In the genomic region with DNA sequence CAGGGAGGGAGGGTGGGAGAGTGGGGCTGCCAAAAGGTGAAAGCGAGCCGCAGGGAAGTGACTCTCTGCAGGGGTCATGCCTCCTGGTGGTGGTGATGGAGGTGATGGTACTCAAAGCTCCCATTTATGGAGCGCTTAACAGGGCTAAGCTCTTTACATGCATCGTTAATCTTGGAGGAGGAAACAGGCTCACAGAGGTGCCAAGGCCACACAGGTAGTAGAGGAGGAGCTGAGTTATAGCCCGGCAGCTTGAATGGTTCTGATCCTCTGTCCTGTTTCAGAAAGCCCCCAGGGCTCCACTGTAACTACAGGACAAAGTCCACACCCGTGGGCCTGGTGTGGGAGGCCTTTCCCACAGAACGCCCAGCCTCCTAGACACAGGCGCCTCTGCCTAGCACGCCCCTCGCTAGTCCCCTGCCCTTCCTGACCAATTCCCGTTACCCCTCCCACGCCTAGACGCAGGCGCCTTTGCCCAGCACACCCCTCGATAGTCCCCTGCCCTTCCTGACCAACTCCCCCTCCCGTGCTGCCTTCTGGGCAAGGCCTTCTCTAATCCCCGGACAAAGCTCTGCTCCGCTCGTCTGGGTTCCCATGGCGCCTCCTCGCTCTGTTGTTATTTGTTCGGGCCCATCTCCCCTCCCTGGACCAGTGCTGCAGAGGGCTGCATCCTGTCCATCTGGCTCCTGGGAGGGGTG, we compare ENCODE assay signal across 11 cellular contexts. TPM values are rescaled to one million over a fixed set of nuclear protein-coding genes. Genes with fewer than 3 reads are reported as not detected.
DNase-seq lines count a peak whose midpoint lies in the region; ATAC-seq, FAIRE-seq and TF ChIP-seq lines count a peak whose summit lies in the region.
"Had no signal": no experiment of that assay in that cellular context is flagged by ENCODE, and none has a peak within 500 bp of the region (broad histone marks: within the 10 kb centered on the region; RNA-seq: fewer than 3 reads in every experiment).

No MANE protein-coding gene starts in this region.

- FAIRE-seq in HepG2 (lab: Jason Lieb, UNC) = peak; percentile 89

- no peak overlapping the region for H3K23ac ChIP-seq in IMR-90 (ENCODE audit: low read depth, low read length)

- no peak for DNase-seq in BJ (ENCODE audit: low read depth)
- DNase-seq in IMR-90 = no peak
- no peak for DNase-seq in activated naive CD8-positive, alpha-beta T cell treated with anti-CD3 and anti-CD28 coated beads for 36 hours
- DNase-seq in HepG2 (ENCODE audit: low spot score) = peak; percentile 73
- DNase-seq in lower leg skin (ENCODE audit: low spot score in 2 of 2) = no peak
- no peak for DNase-seq in activated effector memory CD4-positive, alpha-beta T cell treated with anti-CD3 and anti-CD28 coated beads, Interleukin-2, amount 50 U/mL, for 16 hours
- DNase-seq: cortex of kidney, SK-N-SH had no signal

- no peak overlapping the region for H3K18ac ChIP-seq in IMR-90 (ENCODE audit: low read depth, low read length)

- no peak overlapping the region for H4K91ac ChIP-seq in IMR-90 (ENCODE audit: insufficient read depth, low read depth, low read length)

- peak overlapping the region; percentile 50 for H3K4me3 Mint-ChIP-seq in activated naive CD8-positive, alpha-beta T cell treated with anti-CD3 and anti-CD28 coated beads for 36 hours

- POLR2A ChIA-PET in BJ (lab: Charles Lee) = no interaction called here
- POLR2A ChIA-PET in IMR-90 (lab: Charles Lee; ENCODE audit: unreplicated experiment) = no interaction called here
- POLR2A ChIA-PET in HepG2 (lab: Yijun Ruan, JAX) = interaction anchor here (0.5 to 2.2 kb wide), 13 partner anchors 8 to 279 kb away, joined by 3 to 30 read pairs (median 4); partner anchors contain the start of genes BLOC1S3, GEMIN7 and PPP1R37

- TF ChIP-seq EP300 in HepG2 (IDR thresholded peaks at IDR 0.05; ENCODE audit: low read depth in 2 of 2, low read length in 2 of 2) (0 out of 4 replicates have a peak, but pooled peaks of 1 of the 2 experiments have one; percentile 6), HepG2 (CRISPR knock-in tag; IDR thresholded peaks at IDR 0.05; ENCODE audit: borderline replicate concordance) (no peak)

- H3K9ac ChIP-seq in IMR-90 (ENCODE audit: low read depth, low read length) = no peak overlapping the region
- peak overlapping the region; percentile 58 for H3K9ac ChIP-seq in HepG2 (ENCODE audit: insufficient read depth, low read depth, low read length)
- H3K9ac ChIP-seq: SK-N-SH had no signal

- H3K27ac Mint-ChIP-seq in activated naive CD8-positive, alpha-beta T cell treated with anti-CD3 and anti-CD28 coated beads for 36 hours = no peak overlapping the region

- TF ChIP-seq POLR2A in IMR-90 (IDR thresholded peaks at IDR 0.05; ENCODE audit: low read depth, low read length) (no peak), HepG2 (IDR thresholded peaks at IDR 0.05; ENCODE audit: insufficient read depth in 1 of 2, low read depth in 2 of 2, low read length in 2 of 2) (no peak; a peak in 1 of 4 replicates), lower leg skin (IDR thresholded peaks at IDR 0.05) (no peak)

- H3K4me1 Mint-ChIP-seq in activated naive CD8-positive, alpha-beta T cell treated with anti-CD3 and anti-CD28 coated beads for 36 hours = peaks cover 57% of the 10 kb centered on the region

- no peak overlapping the region for H2BK5ac ChIP-seq in IMR-90 (ENCODE audit: low read depth, low read length, poor library complexity, severe bottlenecking)

- H3K27me3 Mint-ChIP-seq in activated naive CD8-positive, alpha-beta T cell treated with anti-CD3 and anti-CD28 coated beads for 36 hours = no peaks in the 10 kb centered on the region

- no peak overlapping the region for H2BK20ac ChIP-seq in IMR-90 (ENCODE audit: low read depth, low read length)

- no peaks in the 10 kb centered on the region for H3K9me3 Mint-ChIP-seq in activated naive CD8-positive, alpha-beta T cell treated with anti-CD3 and anti-CD28 coated beads for 36 hours

- TF ChIP-seq CTCF in BJ (IDR thresholded peaks at IDR 0.05; ENCODE audit: insufficient read depth, low read depth, low read length) (peak; percentile 26), IMR-90 (conservative IDR thresholded peaks at IDR 0.05; ENCODE audit: low read depth, low read length) (no peak), HepG2 (CRISPR knock-in tag; IDR thresholded peaks at IDR 0.05) (peak; percentile 46), lower leg skin (IDR thresholded peaks at IDR 0.05) (no peak)

- intact Hi-C loops in IMR-90 (cut with micrococcal nuclease) = no loop called here
- intact Hi-C loops in HepG2 (cut with micrococcal nuclease; ENCODE audit: unreplicated experiment) = loop anchor here (1.0 kb wide), 1 partner anchor 23 kb away; no protein-coding TSS in a partner anchor
- intact Hi-C loops in lower leg skin (cut with DNase I; ENCODE audit: low total_unique reads) = no loop called here

- H3K4me3 ChIP-seq in BJ (ENCODE audit: low read depth, low read length) = no peak overlapping the region; the same call in 1 of the 2 replicates
- no peak overlapping the region for H3K4me3 ChIP-seq in IMR-90 (ENCODE audit: insufficient read depth, low read depth, low read length)
- peak overlapping the region; percentile 51 to 65 (median 55); a peak in 5 of 6 replicates for H3K4me3 ChIP-seq in HepG2 (replicated peaks in 1 of 3; ENCODE audit: insufficient read depth in 1 of 3, low read depth in 2 of 3, low read length in 3 of 3)
- H3K4me3 ChIP-seq in lower leg skin (ENCODE audit: low read depth, poor library complexity, severe bottlenecking) = no peak overlapping the region
- H3K4me3 ChIP-seq: prostate gland had no signal

- peak overlapping the region in 1 of 2 experiments; percentile 26; a peak in 1 of 4 replicates for H4K8ac ChIP-seq in IMR-90 (ENCODE audit: low read depth in 2 of 2, low read length in 2 of 2)

- dilution Hi-C loops in IMR-90 (cut with HindIII; ENCODE audit: low sequenced_read_pairs, unreplicated experiment) = no loop called here

- H3K4me2 ChIP-seq in IMR-90 (ENCODE audit: low read depth, low read length) = no peak overlapping the region
- H3K4me2 ChIP-seq in HepG2 (ENCODE audit: low read depth, low read length) = peak overlapping the region; percentile 76
- H3K4me2 ChIP-seq: SK-N-SH had no signal

- no peak for ATAC-seq in IMR-90 (ENCODE audit: low read depth)
- ATAC-seq in HepG2 = peak; percentile 82
- ATAC-seq in GM19328 (IDR thresholded peaks at IDR 0.05; ENCODE audit: unreplicated experiment) = no peak
- ATAC-seq in HG03095 (IDR thresholded peaks at IDR 0.05; ENCODE audit: unreplicated experiment) = no peak

- H4K20me1 ChIP-seq in IMR-90 (ENCODE audit: insufficient read depth, low read length) (peaks cover 97% of the 10 kb centered on the region), HepG2 (ENCODE audit: insufficient read depth, low read length) (peaks cover 13% of the 10 kb centered on the region)

- H3K14ac ChIP-seq in IMR-90 (replicated peaks; ENCODE audit: low read depth, low read length) = no peak overlapping the region

- CTCF ChIA-PET in BJ (lab: Yijun Ruan, JAX) (interaction anchor here (1.7 to 2.0 kb wide), 2 partner anchors 22 to 27 kb away, joined by 4 to 15 read pairs; no protein-coding TSS in a partner anchor), IMR-90 (lab: Yijun Ruan, JAX) (no interaction called here), HepG2 (lab: Yijun Ruan, JAX; ENCODE audit: low intra/inter-chr PET ratio, low total read pairs) (interaction anchor here (1.1 kb wide), 1 partner anchor 22 kb away, joined by 3 read pairs; no protein-coding TSS in a partner anchor)

- H3K9me3 ChIP-seq in IMR-90 (ENCODE audit: control insufficient read depth, insufficient read depth, low read length) = no peaks in the 10 kb centered on the region
- no peaks in the 10 kb centered on the region for H3K9me3 ChIP-seq in HepG2 (ENCODE audit: low read length)
- H3K9me3 ChIP-seq: prostate gland, SK-N-SH had no signal

- peak overlapping the region; percentile 21; the same call in 1 of the 2 replicates for H2AK5ac ChIP-seq in IMR-90 (ENCODE audit: low read depth, low read length)

- no peak overlapping the region for H3K4ac ChIP-seq in IMR-90 (ENCODE audit: low read depth, low read length)

- BruUV-seq in IMR-90 (replicated peaks; lab: Mats Ljungman, UMichigan) (no TSS peak), HepG2 (replicated peaks; lab: Mats Ljungman, UMichigan) (no TSS peak)

- no peaks in the 10 kb centered on the region for H3K27me3 ChIP-seq in BJ (ENCODE audit: control insufficient read depth, insufficient read depth, low read length)
- H3K27me3 ChIP-seq in IMR-90 (ENCODE audit: control insufficient read depth, insufficient read depth, low read length) = no peaks in the 10 kb centered on the region
- no peaks in the 10 kb centered on the region for H3K27me3 ChIP-seq in HepG2 (ENCODE audit: control insufficient read depth in 1 of 2, insufficient read depth in 2 of 2, low read length in 2 of 2)

- in situ Hi-C loops in IMR-90 (cut with MboI; ENCODE audit: low sequenced_read_pairs) (no loop called here), HepG2 (cut with HindIII; ENCODE audit: extremely low pct_ligation_motif_present, low pct_unique_long_range_greater_than_20kb) (no loop called here)

- H3K36me3 ChIP-seq in BJ (ENCODE audit: control insufficient read depth, insufficient read depth, low read length) = no peaks in the 10 kb centered on the region
- 0 out of 2 replicates have a peak, but pooled peaks cover 1% of the 10 kb centered on the region for H3K36me3 ChIP-seq in IMR-90 (ENCODE audit: control insufficient read depth, insufficient read depth, low read length)
- peaks cover 0 to 7% of the 10 kb centered on the region in 2 experiments; a peak in 2 of 5 replicates for H3K36me3 ChIP-seq in HepG2 (replicated peaks in 1 of 2; ENCODE audit: control insufficient read depth in 1 of 2, insufficient read depth in 2 of 2, low read length in 2 of 2)
- H3K36me3 ChIP-seq: prostate gland had no signal

- H3K4me1 ChIP-seq in IMR-90 (ENCODE audit: control insufficient read depth, insufficient read depth, low read length) (peaks cover 28% of the 10 kb centered on the region), HepG2 (ENCODE audit: insufficient read depth, low read length) (peaks cover 71% of the 10 kb centered on the region)

- peaks cover 93% of the 10 kb centered on the region for H3K79me2 ChIP-seq in HepG2 (ENCODE audit: insufficient read depth, low read length)

- H2AFZ ChIP-seq in IMR-90 (replicated peaks; ENCODE audit: low read length, poor library complexity) (no peak overlapping the region), HepG2 (ENCODE audit: low read length) (no peak overlapping the region)

- H3K36me3 Mint-ChIP-seq in activated naive CD8-positive, alpha-beta T cell treated with anti-CD3 and anti-CD28 coated beads for 36 hours = peaks cover 5% of the 10 kb centered on the region

- H2BK15ac ChIP-seq in IMR-90 (ENCODE audit: low read depth, low read length) = no peak overlapping the region

- H3K27ac ChIP-seq in IMR-90 (ENCODE audit: insufficient read depth, low read length) = no peak overlapping the region
- H3K27ac ChIP-seq in HepG2 (ENCODE audit: extremely low read length, insufficient read depth, low read length) = peak overlapping the region; percentile 75
- H3K27ac ChIP-seq: prostate gland had no signal

- TF ChIP-seq RAD21 in IMR-90 (IDR thresholded peaks at IDR 0.05; ENCODE audit: low read length) (no peak), HepG2 (CRISPR knock-in tag; IDR thresholded peaks at IDR 0.05) (no peak; the same call in 1 of the 2 replicates)

- H3K79me1 ChIP-seq in IMR-90 (ENCODE audit: low read depth in 1 of 2, low read length in 2 of 2) = peaks cover 38 to 97% of the 10 kb centered on the region in 2 experiments

- H4K5ac ChIP-seq in IMR-90 (ENCODE audit: low read depth, low read length) = no peak overlapping the region

- peak overlapping the region; percentile 63 for H2AK9ac ChIP-seq in IMR-90 (replicated peaks; ENCODE audit: low read depth, low read length, poor library complexity)

- no peak overlapping the region for H3K56ac ChIP-seq in IMR-90 (ENCODE audit: extremely low read depth, insufficient read depth, low read length)

- 62% methylated on average over 11 of the region's 22 CpGs; no CpG with 5 or more reads in 1 of the 2 experiments for WGBS in IMR-90 (ENCODE audit: extremely low coverage in 2 of 2, insufficient read length in 1 of 2), 2 experiments
- 6% methylated on average over 20 of the region's 22 CpGs for WGBS in HepG2 (ENCODE audit: low lambda C conversion rate)
- WGBS in lower leg skin, 2 donors = 55 to 61% methylated on average over 22 of the region's 22 CpGs

- no peak overlapping the region for H2BK120ac ChIP-seq in IMR-90 (ENCODE audit: low read depth, low read length)

- H3K9me1 ChIP-seq in IMR-90 (ENCODE audit: insufficient read depth, low read length) = peaks cover 38% of the 10 kb centered on the region

RNA-seq across cellular contexts. Expression of gene PPP1R37, which starts 10.8 kb away (rescaled TPM):
- polyA plus RNA-seq in BJ (2011; rRNA removed) = 10.8 and 16.1 TPM in 2 replicates
- 7.5 and 10.5 TPM in 2 replicates for polyA minus RNA-seq in BJ (2011; rRNA and poly(A)+ RNA removed)
- 13.1 and 13.9 TPM in 2 replicates for total RNA-seq in IMR-90 (2012; rRNA removed)
- 18.5 and 20.8 TPM in 2 replicates for polyA plus RNA-seq in IMR-90 (2012; rRNA removed)
- 14.0 and 22.6 TPM in 2 replicates for polyA plus RNA-seq in IMR-90 (2012; cell fraction: cytosol; rRNA removed)
- polyA plus RNA-seq in IMR-90 (2012; cell fraction: nucleus; rRNA removed; ENCODE audit: low replicate concordance) = 41.6 and 72.5 TPM in 2 replicates
- 10 to 100 TPM; 13.3 to 15.3 TPM for total RNA-seq in activated naive CD8-positive, alpha-beta T cell treated with anti-CD3 and anti-CD28 coated beads for 36 hours
- 9.2 and 14.3 TPM in 2 replicates for total RNA-seq in HepG2 (2016; rRNA removed; fragmentation: Illumina TruSeq; extraction: Trizol)
- total RNA-seq in HepG2 (2016; cell fraction: cytosol; rRNA removed; fragmentation: Illumina TruSeq; extraction: Trizol; ENCODE audit: low read depth) = 6.7 and 9.0 TPM in 2 replicates
- 7.3 and 15.4 TPM in 2 replicates for total RNA-seq in HepG2 (2016; cell fraction: insoluble cytoplasmic fraction; rRNA removed; fragmentation: Illumina TruSeq; extraction: Trizol)
- 14.2 and 14.9 TPM in 2 replicates for total RNA-seq in HepG2 (2016; cell fraction: membrane; rRNA removed; fragmentation: Illumina TruSeq; extraction: Trizol)
- total RNA-seq in HepG2 (2016; cell fraction: nucleus; rRNA removed; fragmentation: Illumina TruSeq; extraction: Trizol) = 12.9 and 14.6 TPM in 2 replicates
- 9.0 and 13.9 TPM in 2 replicates for polyA plus RNA-seq in HepG2 (2011; rRNA removed)
- polyA plus RNA-seq in HepG2 (2011; cell fraction: cytosol; rRNA removed) = 7.3 and 11.2 TPM in 2 replicates
- 51.9 and 57.4 TPM in 2 replicates for polyA plus RNA-seq in HepG2 (2011; cell fraction: nucleus; rRNA removed)
- 9.6 and 15.6 TPM in 2 replicates for polyA plus RNA-seq in HepG2 (2012)
- 3.7 and 4.8 TPM in 2 replicates for polyA plus RNA-seq in HepG2 (2016; cell fraction: cytosol; fragmentation: Illumina TruSeq; extraction: Trizol; ENCODE audit: low read depth)
- 8.4 and 10.5 TPM in 2 replicates for polyA plus RNA-seq in HepG2 (2016; cell fraction: insoluble cytoplasmic fraction; fragmentation: Illumina TruSeq; extraction: Trizol; ENCODE audit: low read depth)
- polyA plus RNA-seq in HepG2 (2016; cell fraction: membrane; fragmentation: Illumina TruSeq; extraction: Trizol; ENCODE audit: low read depth) = 7.2 and 9.9 TPM in 2 replicates
- 30.3 and 31.0 TPM in 2 replicates for polyA plus RNA-seq in HepG2 (2016; cell fraction: nucleus; fragmentation: Illumina TruSeq; extraction: Trizol; ENCODE audit: insufficient read depth, low read depth)
- 11.1 and 11.5 TPM in 2 replicates for polyA minus RNA-seq in HepG2 (2011; rRNA and poly(A)+ RNA removed; ENCODE audit: low replicate concordance)
- polyA minus RNA-seq in HepG2 (2011; cell fraction: cytosol; rRNA and poly(A)+ RNA removed) = 4.2 and 5.6 TPM in 2 replicates
- 11.2 and 12.4 TPM in 2 replicates for polyA minus RNA-seq in HepG2 (2011; cell fraction: nucleus; rRNA and poly(A)+ RNA removed)
- 10 to 100 TPM; 37.4 to 55.2 (median 52.1) TPM for total RNA-seq in lower leg skin

RNA-seq across cellular contexts. Expression of gene GEMIN7, which starts 24.7 kb away (rescaled TPM):
- 17.0 and 25.0 TPM in 2 replicates for polyA plus RNA-seq in BJ (2011; rRNA removed)
- 10.7 and 13.8 TPM in 2 replicates for polyA minus RNA-seq in BJ (2011; rRNA and poly(A)+ RNA removed)
- total RNA-seq in IMR-90 (2012; rRNA removed) = 19.7 and 27.2 TPM in 2 replicates
- polyA plus RNA-seq in IMR-90 (2012; rRNA removed) = 52.8 and 53.0 TPM in 2 replicates
- 56.1 and 64.0 TPM in 2 replicates for polyA plus RNA-seq in IMR-90 (2012; cell fraction: cytosol; rRNA removed)
- polyA plus RNA-seq in IMR-90 (2012; cell fraction: nucleus; rRNA removed; ENCODE audit: low replicate concordance) = 18.8 and 44.2 TPM in 2 replicates
- total RNA-seq in activated naive CD8-positive, alpha-beta T cell treated with anti-CD3 and anti-CD28 coated beads for 36 hours = 10 to 100 TPM; 53.6 to 58.2 TPM
- 30.6 and 42.0 TPM in 2 replicates for total RNA-seq in HepG2 (2016; rRNA removed; fragmentation: Illumina TruSeq; extraction: Trizol)
- total RNA-seq in HepG2 (2016; cell fraction: cytosol; rRNA removed; fragmentation: Illumina TruSeq; extraction: Trizol; ENCODE audit: low read depth) = 15.7 and 22.3 TPM in 2 replicates
- total RNA-seq in HepG2 (2016; cell fraction: insoluble cytoplasmic fraction; rRNA removed; fragmentation: Illumina TruSeq; extraction: Trizol) = 34.9 and 39.3 TPM in 2 replicates
- 28.5 and 42.7 TPM in 2 replicates for total RNA-seq in HepG2 (2016; cell fraction: membrane; rRNA removed; fragmentation: Illumina TruSeq; extraction: Trizol)
- total RNA-seq in HepG2 (2016; cell fraction: nucleus; rRNA removed; fragmentation: Illumina TruSeq; extraction: Trizol) = 13.0 and 14.5 TPM in 2 replicates
- polyA plus RNA-seq in HepG2 (2011; rRNA removed) = 22.2 and 24.1 TPM in 2 replicates
- 22.8 and 32.6 TPM in 2 replicates for polyA plus RNA-seq in HepG2 (2011; cell fraction: cytosol; rRNA removed)
- polyA plus RNA-seq in HepG2 (2011; cell fraction: nucleus; rRNA removed) = 31.3 and 38.6 TPM in 2 replicates
- polyA plus RNA-seq in HepG2 (2012) = 22.7 and 23.7 TPM in 2 replicates
- polyA plus RNA-seq in HepG2 (2016; cell fraction: cytosol; fragmentation: Illumina TruSeq; extraction: Trizol; ENCODE audit: low read depth) = 28.4 and 37.8 TPM in 2 replicates
- polyA plus RNA-seq in HepG2 (2016; cell fraction: insoluble cytoplasmic fraction; fragmentation: Illumina TruSeq; extraction: Trizol; ENCODE audit: low read depth) = 62.1 and 65.3 TPM in 2 replicates
- 40.2 and 48.8 TPM in 2 replicates for polyA plus RNA-seq in HepG2 (2016; cell fraction: membrane; fragmentation: Illumina TruSeq; extraction: Trizol; ENCODE audit: low read depth)
- polyA plus RNA-seq in HepG2 (2016; cell fraction: nucleus; fragmentation: Illumina TruSeq; extraction: Trizol; ENCODE audit: insufficient read depth, low read depth) = 33.1 and 40.0 TPM in 2 replicates
- 20.1 and 20.5 TPM in 2 replicates for polyA minus RNA-seq in HepG2 (2011; rRNA and poly(A)+ RNA removed; ENCODE audit: low replicate concordance)
- polyA minus RNA-seq in HepG2 (2011; cell fraction: cytosol; rRNA and poly(A)+ RNA removed) = 12.5 and 19.8 TPM in 2 replicates
- 7.9 and 9.2 TPM in 2 replicates for polyA minus RNA-seq in HepG2 (2011; cell fraction: nucleus; rRNA and poly(A)+ RNA removed)
- total RNA-seq in lower leg skin = 10 to 100 TPM; 11.8 to 24.9 (median 21.5) TPM

RNA-seq across cellular contexts. Expression of gene ZNF296, which starts 27.5 kb away (rescaled TPM):
- polyA plus RNA-seq in BJ (2011; rRNA removed) (0.09 TPM in 1 of 2 replicates, not detected in the other), IMR-90 (2012; rRNA removed) (0.10 and 0.11 TPM in 2 replicates), HepG2 (2011; rRNA removed) (0.26 and 0.39 TPM in 2 replicates)
- polyA minus RNA-seq in BJ (2011; rRNA and poly(A)+ RNA removed) = 0.14 TPM in 1 of 2 replicates, not detected in the other
- total RNA-seq in IMR-90 (2012; rRNA removed) (not detected in 2 replicates), HepG2 (2016; rRNA removed; fragmentation: Illumina TruSeq; extraction: Trizol) (0.62 and 0.63 TPM in 2 replicates), lower leg skin (1 to 10 TPM; 2.4 to 7.8 (median 4.8) TPM)
- polyA plus RNA-seq in IMR-90 (2012; cell fraction: cytosol; rRNA removed) = 0.11 and 0.25 TPM in 2 replicates
- polyA plus RNA-seq in IMR-90 (2012; cell fraction: nucleus; rRNA removed; ENCODE audit: low replicate concordance) = 0.58 and 1.5 TPM in 2 replicates
- total RNA-seq in activated naive CD8-positive, alpha-beta T cell treated with anti-CD3 and anti-CD28 coated beads for 36 hours = 1 to 10 TPM; 5.4 to 6.3 TPM
- total RNA-seq in HepG2 (2016; cell fraction: cytosol; rRNA removed; fragmentation: Illumina TruSeq; extraction: Trizol; ENCODE audit: low read depth) = 0.71 and 0.97 TPM in 2 replicates
- 0.43 and 0.91 TPM in 2 replicates for total RNA-seq in HepG2 (2016; cell fraction: insoluble cytoplasmic fraction; rRNA removed; fragmentation: Illumina TruSeq; extraction: Trizol)
- total RNA-seq in HepG2 (2016; cell fraction: membrane; rRNA removed; fragmentation: Illumina TruSeq; extraction: Trizol) = 1.4 and 1.9 TPM in 2 replicates
- 0.62 and 0.72 TPM in 2 replicates for total RNA-seq in HepG2 (2016; cell fraction: nucleus; rRNA removed; fragmentation: Illumina TruSeq; extraction: Trizol)
- 0.15 and 0.32 TPM in 2 replicates for polyA plus RNA-seq in HepG2 (2011; cell fraction: cytosol; rRNA removed)
- polyA plus RNA-seq in HepG2 (2011; cell fraction: nucleus; rRNA removed) = 1.2 and 1.3 TPM in 2 replicates
- polyA plus RNA-seq in HepG2 (2012) = 1.2 and 1.5 TPM in 2 replicates
- polyA plus RNA-seq in HepG2 (2016; cell fraction: cytosol; fragmentation: Illumina TruSeq; extraction: Trizol; ENCODE audit: low read depth) = 1.3 TPM in 2 replicates
- polyA plus RNA-seq in HepG2 (2016; cell fraction: insoluble cytoplasmic fraction; fragmentation: Illumina TruSeq; extraction: Trizol; ENCODE audit: low read depth) = 2.2 and 2.9 TPM in 2 replicates
- 1.2 and 1.5 TPM in 2 replicates for polyA plus RNA-seq in HepG2 (2016; cell fraction: membrane; fragmentation: Illumina TruSeq; extraction: Trizol; ENCODE audit: low read depth)
- polyA plus RNA-seq in HepG2 (2016; cell fraction: nucleus; fragmentation: Illumina TruSeq; extraction: Trizol; ENCODE audit: insufficient read depth, low read depth) = 2.3 and 4.7 TPM in 2 replicates
- 0.47 and 0.64 TPM in 2 replicates for polyA minus RNA-seq in HepG2 (2011; rRNA and poly(A)+ RNA removed; ENCODE audit: low replicate concordance)
- polyA minus RNA-seq in HepG2 (2011; cell fraction: cytosol; rRNA and poly(A)+ RNA removed) = 1.2 and 2.5 TPM in 2 replicates
- 0.37 and 0.39 TPM in 2 replicates for polyA minus RNA-seq in HepG2 (2011; cell fraction: nucleus; rRNA and poly(A)+ RNA removed)

RNA-seq across cellular contexts. Expression of gene NKPD1, which starts 57.0 kb away (rescaled TPM):
- 0.02 and 0.05 TPM in 2 replicates for polyA plus RNA-seq in BJ (2011; rRNA removed)
- polyA minus RNA-seq in BJ (2011; rRNA and poly(A)+ RNA removed) = not detected in 2 replicates
- total RNA-seq in IMR-90 (2012; rRNA removed) = under 0.01 TPM in 2 replicates
- polyA plus RNA-seq in IMR-90 (2012; rRNA removed) = 0.09 and 0.14 TPM in 2 replicates
- 0.06 and 0.14 TPM in 2 replicates for polyA plus RNA-seq in IMR-90 (2012; cell fraction: cytosol; rRNA removed)
- 0.15 and 0.71 TPM in 2 replicates for polyA plus RNA-seq in IMR-90 (2012; cell fraction: nucleus; rRNA removed; ENCODE audit: low replicate concordance)
- total RNA-seq in activated naive CD8-positive, alpha-beta T cell treated with anti-CD3 and anti-CD28 coated beads for 36 hours = under 1 TPM in 1 of 2 experiments, not detected in 1; 0.24 TPM
- total RNA-seq in HepG2 (2016; rRNA removed; fragmentation: Illumina TruSeq; extraction: Trizol) = not detected in 2 replicates
- not detected in 2 replicates for total RNA-seq in HepG2 (2016; cell fraction: cytosol; rRNA removed; fragmentation: Illumina TruSeq; extraction: Trizol; ENCODE audit: low read depth)
- total RNA-seq in HepG2 (2016; cell fraction: insoluble cytoplasmic fraction; rRNA removed; fragmentation: Illumina TruSeq; extraction: Trizol) = not detected in 2 replicates
- total RNA-seq in HepG2 (2016; cell fraction: membrane; rRNA removed; fragmentation: Illumina TruSeq; extraction: Trizol) = not detected in 2 replicates
- total RNA-seq in HepG2 (2016; cell fraction: nucleus; rRNA removed; fragmentation: Illumina TruSeq; extraction: Trizol) = not detected in 2 replicates
- 0.03 and 0.10 TPM in 2 replicates for polyA plus RNA-seq in HepG2 (2011; rRNA removed)
- 0.03 and 0.04 TPM in 2 replicates for polyA plus RNA-seq in HepG2 (2011; cell fraction: cytosol; rRNA removed)
- 0.42 and 0.51 TPM in 2 replicates for polyA plus RNA-seq in HepG2 (2011; cell fraction: nucleus; rRNA removed)
- 0.04 TPM in 1 of 2 replicates, not detected in the other for polyA plus RNA-seq in HepG2 (2012)
- polyA plus RNA-seq in HepG2 (2016; cell fraction: cytosol; fragmentation: Illumina TruSeq; extraction: Trizol; ENCODE audit: low read depth) = not detected in 2 replicates
- polyA plus RNA-seq in HepG2 (2016; cell fraction: insoluble cytoplasmic fraction; fragmentation: Illumina TruSeq; extraction: Trizol; ENCODE audit: low read depth) = not detected in 2 replicates
- polyA plus RNA-seq in HepG2 (2016; cell fraction: membrane; fragmentation: Illumina TruSeq; extraction: Trizol; ENCODE audit: low read depth) = not detected in 2 replicates
- 0.14 TPM in 1 of 2 replicates, not detected in the other for polyA plus RNA-seq in HepG2 (2016; cell fraction: nucleus; fragmentation: Illumina TruSeq; extraction: Trizol; ENCODE audit: insufficient read depth, low read depth)
- 0.12 and 0.14 TPM in 2 replicates for polyA minus RNA-seq in HepG2 (2011; rRNA and poly(A)+ RNA removed; ENCODE audit: low replicate concordance)
- polyA minus RNA-seq in HepG2 (2011; cell fraction: cytosol; rRNA and poly(A)+ RNA removed) = not detected in 2 replicates
- polyA minus RNA-seq in HepG2 (2011; cell fraction: nucleus; rRNA and poly(A)+ RNA removed) = 0.13 TPM in 1 of 2 replicates, not detected in the other
- 100 to 1,000 TPM in 1 of 4 donors, 10 to 100 TPM in 3; 42.0 to 100 (median 51.4) TPM for total RNA-seq in lower leg skin

Comparison
In these comparisons a context has a peak if more than half of its experiments do, and no peak if none do; other contexts are left out.
1. H3K4me3 ChIP-seq: peak in HepG2 (3 of 3); none in BJ (single experiment), IMR-90 (single experiment) and lower leg skin (single experiment).
2. CTCF ChIP-seq: peak in BJ (single experiment) and HepG2 (single experiment); none in IMR-90 (single experiment) and lower leg skin (0 of 3).